ENCODE assay signal across 10 cellular contexts in genomic region chr17:72119280-72119962, GRCh38. TPM values are rescaled to one million over a fixed set of nuclear protein-coding genes. Genes with fewer than 3 reads are reported as not detected.
DNase-seq lines count a peak whose midpoint lies in the region; ATAC-seq and TF ChIP-seq lines count a peak whose summit lies in the region.
"Had no signal": no experiment of that assay in that cellular context is flagged by ENCODE, and none has a peak within 500 bp of the region (broad histone marks: within the 10 kb centered on the region; RNA-seq: fewer than 3 reads in every experiment).

No MANE protein-coding gene starts in this region.

- no peak overlapping the region for H2BK15ac ChIP-seq in neuronal stem cell (ENCODE audit: low read length)

- intact Hi-C loops in CD8-positive, alpha-beta T cell (cut with DNase I, micrococcal nuclease): no loop called here

- no peak overlapping the region for H4K91ac ChIP-seq in neuronal stem cell (ENCODE audit: low read depth, low read length, poor library complexity)

- H3F3A ChIP-seq in MM.1S (ENCODE audit: insufficient read depth, low read length): no peaks in the 10 kb centered on the region

- H4K20me1 ChIP-seq in MM.1S (ENCODE audit: insufficient read depth, low read length): no peaks in the 10 kb centered on the region

- peaks cover 39% of the 10 kb centered on the region for H3K4me1 Mint-ChIP-seq in endodermal cell
- H3K4me1 Mint-ChIP-seq in CD8-positive, alpha-beta T cell (ENCODE audit: low read depth): peaks cover 12% of the 10 kb centered on the region

- ATAC-seq in HG02623 (IDR thresholded peaks at IDR 0.05; ENCODE audit: unreplicated experiment): no peak
- no peak for ATAC-seq in CD8-positive, alpha-beta T cell
- ATAC-seq: stimulated activated memory B cell treated with anti-CD40 and anti-IgM and Interleukin-4, amounts not matched to agents 10 μg/mL and 1 μg/mL and 100 μg/mL, for 72 hours had no signal

- no peak overlapping the region for H3K4ac ChIP-seq in neuronal stem cell (ENCODE audit: low read length)

- no peak for TF ChIP-seq CTCF in BE2C (IDR thresholded peaks at IDR 0.05; ENCODE audit: low read depth, low read length)
- TF ChIP-seq CTCF in MM.1S (IDR thresholded peaks at IDR 0.05; ENCODE audit: low read length): no peak
- no peak for TF ChIP-seq CTCF in endodermal cell (conservative IDR thresholded peaks at IDR 0.05)
- TF ChIP-seq CTCF in CD8-positive, alpha-beta T cell (IDR thresholded peaks at IDR 0.05): no peak

- no peaks in the 10 kb centered on the region for H3K9me3 Mint-ChIP-seq in endodermal cell
- H3K9me3 Mint-ChIP-seq in CD8-positive, alpha-beta T cell: no peaks in the 10 kb centered on the region
- H3K9me3 Mint-ChIP-seq: activated T-helper 2 cell treated with anti-CD3 and anti-CD28 coated beads, Interferon-gamma antibody, Interleukin-2, Interleukin-4, amounts not matched to agents 10 μg/mL and 5 μg/mL and 100 μg/mL, durations not matched to agents 14 hours and 24 hours and 36 hours had no signal

- H3K27me3 Mint-ChIP-seq in endodermal cell (ENCODE audit: insufficient read depth): peaks cover 95% of the 10 kb centered on the region
- H3K27me3 Mint-ChIP-seq in CD8-positive, alpha-beta T cell (ENCODE audit: low read depth): peaks cover 61% of the 10 kb centered on the region

- WGBS in endodermal cell (ENCODE audit: insufficient coverage in 1 of 2, insufficient read length in 1 of 2), 2 experiments: 13 to 14% methylated on average over 7 to 20 of the region's 20 CpGs
- WGBS in neuronal stem cell (ENCODE audit: extremely low coverage in 2 of 2, insufficient read length in 2 of 2, insufficient replicate concordance in 1 of 2), 2 donors: no CpG with 5 or more reads among the region's 20 CpGs

- H3K14ac ChIP-seq in neuronal stem cell (ENCODE audit: low read length): no peak overlapping the region

- H3K4me3 Mint-ChIP-seq in endodermal cell: peak overlapping the region; percentile 58
- no peak overlapping the region for H3K4me3 Mint-ChIP-seq in CD8-positive, alpha-beta T cell
- H3K4me3 Mint-ChIP-seq: stimulated activated memory B cell treated with anti-CD40 and anti-IgM and Interleukin-4, amounts not matched to agents 10 μg/mL and 1 μg/mL and 100 μg/mL, for 72 hours had no signal

- H3K4me3 ChIP-seq in BE2C (ENCODE audit: low read depth, low read length) (peak overlapping the region; percentile 69), MM.1S (ENCODE audit: low read length) (peak overlapping the region; percentile 38), endodermal cell (ENCODE audit: low read length) (peak overlapping the region; percentile 83), neuronal stem cell (ENCODE audit: low read length in 2 of 2) (peak overlapping the region; percentile 65 to 85)
- no peak overlapping the region for H3K4me3 ChIP-seq in CD8-positive, alpha-beta T cell (ENCODE audit: low read depth, low read length)

- H3K36me3 ChIP-seq in BE2C (peaks cover 14% of the 10 kb centered on the region), MM.1S (replicated peaks; ENCODE audit: insufficient read depth, low read length) (no peaks in the 10 kb centered on the region), endodermal cell (ENCODE audit: control insufficient read depth, insufficient read depth, low read length) (no peaks in the 10 kb centered on the region), neuronal stem cell (replicated peaks in 1 of 2; ENCODE audit: control insufficient read depth in 2 of 2, insufficient read depth in 2 of 2, low read length in 2 of 2) (peaks cover 5 to 15% of the 10 kb centered on the region in 2 donors)
- no peaks in the 10 kb centered on the region for H3K36me3 ChIP-seq in CD8-positive, alpha-beta T cell (ENCODE audit: insufficient read depth, low read length)

- H3K27me3 ChIP-seq in BE2C (peaks cover 19% of the 10 kb centered on the region), MM.1S (replicated peaks; ENCODE audit: insufficient read depth, low read length) (peaks cover 29% of the 10 kb centered on the region), endodermal cell (ENCODE audit: control insufficient read depth, insufficient read depth, low read length, poor library complexity, severe bottlenecking) (peaks cover 95% of the 10 kb centered on the region), neuronal stem cell (ENCODE audit: control insufficient read depth in 3 of 3, insufficient read depth in 3 of 3, low read depth in 1 of 3, low read length in 3 of 3) (peaks cover 8 to 72% (median 36%) of the 10 kb centered on the region in 3 experiments)
- peaks cover 14% of the 10 kb centered on the region for H3K27me3 ChIP-seq in CD8-positive, alpha-beta T cell (ENCODE audit: insufficient read depth, low read length)

- CTCF ChIA-PET in CD8-positive, alpha-beta T cell (lab: Charles Lee): interaction anchor here (1.4 kb wide), 1 partner anchor 89 kb away, joined by 3 read pairs; no protein-coding TSS in a partner anchor

- no peak overlapping the region for H3K27ac Mint-ChIP-seq in endodermal cell
- no peak overlapping the region for H3K27ac Mint-ChIP-seq in CD8-positive, alpha-beta T cell
- H3K27ac Mint-ChIP-seq: activated T-helper 2 cell treated with anti-CD3 and anti-CD28 coated beads, Interferon-gamma antibody, Interleukin-2, Interleukin-4, amounts not matched to agents 10 μg/mL and 5 μg/mL and 100 μg/mL, durations not matched to agents 14 hours and 24 hours and 36 hours; stimulated activated memory B cell treated with anti-CD40 and anti-IgM and Interleukin-4, amounts not matched to agents 10 μg/mL and 1 μg/mL and 100 μg/mL, for 72 hours had no signal

- no peak overlapping the region for H2BK120ac ChIP-seq in neuronal stem cell (ENCODE audit: low read depth, low read length)

- H2BK12ac ChIP-seq in neuronal stem cell (ENCODE audit: low read length): no peak overlapping the region

- POLR2A ChIA-PET in CD8-positive, alpha-beta T cell (lab: Charles Lee): no interaction called here

- peak overlapping the region; percentile 55 for H3K18ac ChIP-seq in neuronal stem cell (ENCODE audit: low read length)

- no peaks in the 10 kb centered on the region for H3K79me2 ChIP-seq in MM.1S (ENCODE audit: low read length)

- H2BK5ac ChIP-seq in neuronal stem cell (ENCODE audit: low read length): peak overlapping the region; percentile 44

- H2AK5ac ChIP-seq in neuronal stem cell (ENCODE audit: low read depth, low read length): peak overlapping the region; percentile 47

- no peaks in the 10 kb centered on the region for H3K9me3 ChIP-seq in BE2C
- H3K9me3 ChIP-seq in MM.1S (replicated peaks; ENCODE audit: insufficient read depth, low read length): no peaks in the 10 kb centered on the region
- no peaks in the 10 kb centered on the region for H3K9me3 ChIP-seq in endodermal cell (ENCODE audit: control insufficient read depth, low read length)
- peaks cover 0 to 3% of the 10 kb centered on the region in 2 donors for H3K9me3 ChIP-seq in neuronal stem cell (replicated peaks in 1 of 2; ENCODE audit: control insufficient read depth in 2 of 2, insufficient read depth in 1 of 2, low read depth in 1 of 2, low read length in 2 of 2)
- no peaks in the 10 kb centered on the region for H3K9me3 ChIP-seq in CD8-positive, alpha-beta T cell (ENCODE audit: low read length)

- H4K8ac ChIP-seq in neuronal stem cell (ENCODE audit: low read depth, low read length): no peak overlapping the region

- no peak overlapping the region for H3K9ac ChIP-seq in MM.1S (ENCODE audit: low read length)
- no peak overlapping the region for H3K9ac ChIP-seq in endodermal cell (ENCODE audit: extremely low read depth, low read length, poor library complexity, severe bottlenecking)
- H3K9ac ChIP-seq in neuronal stem cell (ENCODE audit: low read depth, low read length, poor library complexity): no peak overlapping the region

- H2AFZ ChIP-seq in MM.1S (ENCODE audit: low read length) (0 out of 2 replicates have a peak overlapping the region, but pooled peaks have one; percentile 18), neuronal stem cell (ENCODE audit: low read length) (peak overlapping the region; percentile 83)

- H3K36me3 Mint-ChIP-seq in endodermal cell (ENCODE audit: low read depth): no peaks in the 10 kb centered on the region
- no peaks in the 10 kb centered on the region for H3K36me3 Mint-ChIP-seq in CD8-positive, alpha-beta T cell

- no peaks in the 10 kb centered on the region for H3K9me2 ChIP-seq in MM.1S (replicated peaks; ENCODE audit: insufficient read depth, low read length)

- H3K4me1 ChIP-seq in BE2C: no peaks in the 10 kb centered on the region
- H3K4me1 ChIP-seq in MM.1S (ENCODE audit: low read length): 0 out of 2 replicates have a peak, but pooled peaks cover 5% of the 10 kb centered on the region
- H3K4me1 ChIP-seq in endodermal cell (ENCODE audit: control insufficient read depth, insufficient read depth, low read length): peaks cover 9% of the 10 kb centered on the region
- H3K4me1 ChIP-seq in neuronal stem cell (ENCODE audit: control insufficient read depth in 2 of 2, insufficient read depth in 1 of 2, low read depth in 1 of 2, low read length in 2 of 2): peaks cover 6 to 19% of the 10 kb centered on the region in 2 donors
- peaks cover 10% of the 10 kb centered on the region for H3K4me1 ChIP-seq in CD8-positive, alpha-beta T cell (ENCODE audit: insufficient read depth, low read length)

- peak overlapping the region; percentile 80; the same call in 1 of the 2 replicates for H3K4me2 ChIP-seq in MM.1S (ENCODE audit: low read depth, low read length)
- H3K4me2 ChIP-seq in neuronal stem cell (ENCODE audit: insufficient read depth, low read length, poor library complexity, severe bottlenecking): peak overlapping the region; percentile 93

- H3K27ac ChIP-seq in MM.1S (ENCODE audit: low read length): no peak overlapping the region
- no peak overlapping the region for H3K27ac ChIP-seq in endodermal cell (ENCODE audit: low read depth, low read length)
- no peak overlapping the region for H3K27ac ChIP-seq in neuronal stem cell (replicated peaks; ENCODE audit: low read length)
- H3K27ac ChIP-seq in CD8-positive, alpha-beta T cell (ENCODE audit: low read depth, low read length): no peak overlapping the region

- DNase-seq in BE2C (no peak), MM.1S (no peak), endodermal cell (no peak), neuronal stem cell (ENCODE audit: low spot score) (no peak), SHP77 (lab: John Stamatoyannopoulos, UW) (no peak), HPDE6-E6E7 (ENCODE audit: extremely low spot score) (no peak)
- no peak for DNase-seq in CD8-positive, alpha-beta T cell

- H3K23ac ChIP-seq in neuronal stem cell (ENCODE audit: low read depth, low read length, poor library complexity): no peak overlapping the region

- peaks cover 16% of the 10 kb centered on the region for H3K79me1 ChIP-seq in neuronal stem cell (ENCODE audit: low read depth, low read length)

RNA-seq across cellular contexts. Expression of gene SOX9, which starts 1.4 kb away (rescaled TPM):
- polyA plus RNA-seq in BE2C (2012; ENCODE audit: insufficient read depth, insufficient read length, low read depth): 3.7 TPM
- 1 to 10 TPM in 1 of 2 donors, under 1 TPM in 1; 0.46 to 1.3 TPM for total RNA-seq in endodermal cell
- 35.3 TPM for polyA plus RNA-seq in endodermal cell (2013, experiment 1 of 2)
- polyA plus RNA-seq in endodermal cell (2013, experiment 2 of 2): 32.2 TPM
- polyA plus RNA-seq in neuronal stem cell (2013, experiment 1 of 2): 65.2 TPM
- polyA plus RNA-seq in neuronal stem cell (2013, experiment 2 of 2): 69.2 TPM
- not detected for total RNA-seq in CD8-positive, alpha-beta T cell
- total RNA-seq: activated T-helper 2 cell treated with anti-CD3 and anti-CD28 coated beads, Interferon-gamma antibody, Interleukin-2, Interleukin-4, amounts not matched to agents 10 μg/mL and 5 μg/mL and 100 μg/mL, durations not matched to agents 14 hours and 24 hours and 36 hours had no signal
